25 cellular contexts compared by ENCODE assay signal in genomic region chr5:39114155-39114554, GRCh38. TPM values are rescaled to one million over a fixed set of nuclear protein-coding genes. Genes with fewer than 3 reads are reported as not detected.
DNase-seq lines count a peak whose midpoint lies in the region; ATAC-seq, FAIRE-seq and TF ChIP-seq lines count a peak whose summit lies in the region.
"Had no signal": no experiment of that assay in that cellular context is flagged by ENCODE, and none has a peak within 500 bp of the region (broad histone marks: within the 10 kb centered on the region; RNA-seq: fewer than 3 reads in every experiment).

No MANE protein-coding gene starts in this region.

- H3K9me2 ChIP-seq in PC-9 (ENCODE audit: insufficient read depth): 0 out of 2 replicates have a peak, but pooled peaks cover 6% of the 10 kb centered on the region

- no peak overlapping the region for H3K27ac ChIP-seq in smooth muscle cell (ENCODE audit: low read depth)
- H3K27ac ChIP-seq in PC-9: no peak overlapping the region
- H3K27ac ChIP-seq: GM23248, KMS-11, RWPE1 had no signal

- TF ChIP-seq CTCF in smooth muscle cell (IDR thresholded peaks at IDR 0.05; ENCODE audit: borderline replicate concordance, insufficient read depth, poor library complexity, severe bottlenecking): no peak
- TF ChIP-seq CTCF in PC-9 (conservative IDR thresholded peaks at IDR 0.05): no peak

- no peak for ATAC-seq in activated naive CD4-positive, alpha-beta T cell treated with anti-CD3 and anti-CD28 coated beads, Interleukin-2, amount 50 U/mL, for 72 hours
- no peak for ATAC-seq in central memory CD8-positive, alpha-beta T cell (replicated peaks; ENCODE audit: extremely low read depth, poor library complexity, severe bottlenecking)
- ATAC-seq in stimulated activated effector memory CD8-positive, alpha-beta T cell treated with anti-CD3 and anti-CD28 coated beads, Interleukin-12 subunit alpha, Interleukin-12 subunit beta, amount 100 ng/mL, for 72 hours: no peak
- ATAC-seq: GM12878, Panc1 had no signal

- no peaks in the 10 kb centered on the region for H3K9me3 Mint-ChIP-seq in activated naive CD4-positive, alpha-beta T cell treated with anti-CD3 and anti-CD28 coated beads for 36 hours
- H3K9me3 Mint-ChIP-seq in activated naive CD4-positive, alpha-beta T cell treated with anti-CD3 and anti-CD28 coated beads, Interleukin-2, amount 50 U/mL, for 72 hours: no peaks in the 10 kb centered on the region
- no peaks in the 10 kb centered on the region for H3K9me3 Mint-ChIP-seq in central memory CD8-positive, alpha-beta T cell
- H3K9me3 Mint-ChIP-seq in stimulated activated effector memory CD8-positive, alpha-beta T cell treated with anti-CD3 and anti-CD28 coated beads, Interleukin-12 subunit alpha, Interleukin-12 subunit beta, amount 100 ng/mL, for 72 hours: no peaks in the 10 kb centered on the region
- H3K9me3 Mint-ChIP-seq: CD8-positive, alpha-beta memory T cell had no signal

- no peaks in the 10 kb centered on the region for H3K36me3 ChIP-seq in smooth muscle cell (ENCODE audit: low read depth)
- no peaks in the 10 kb centered on the region for H3K36me3 ChIP-seq in PC-9 (ENCODE audit: low read depth)

- DNase-seq in activated naive CD4-positive, alpha-beta T cell treated with anti-CD3 and anti-CD28 coated beads for 36 hours: no peak
- DNase-seq in activated naive CD4-positive, alpha-beta T cell treated with anti-CD3 and anti-CD28 coated beads, Interleukin-2, amount 50 U/mL, for 72 hours (ENCODE audit: low spot score in 2 of 2): no peak
- DNase-seq in HTR-8/SVneo (ENCODE audit: insufficient read length, low spot score) (no peak), smooth muscle cell (lab: John Stamatoyannopoulos, UW; ENCODE audit: unreplicated experiment) (no peak), PC-9 (no peak)
- DNase-seq in central memory CD8-positive, alpha-beta T cell (ENCODE audit: low spot score in 2 of 2): no peak
- DNase-seq in stimulated activated effector memory CD8-positive, alpha-beta T cell treated with anti-CD3 and anti-CD28 coated beads, Interleukin-12 subunit alpha, Interleukin-12 subunit beta, amount 100 ng/mL, for 72 hours (ENCODE audit: low spot score in 2 of 2): no peak
- DNase-seq: C1 segment of cervical spinal cord; CD8-positive, alpha-beta memory T cell; DMS 273 treated with DMSO at 0.1 percent for 48 hours; DMS79; EL; GDM1; GM23248; H7; IMR-90; MM.1S; NCI-H2081; NCI-H2227 treated with DMSO at 0.1 percent for 48 hours; NCI-H526 treated with DMSO at 0.1 percent for 48 hours; SHP77 had no signal

- 93% methylated on average over 4 of the region's 4 CpGs for WGBS in smooth muscle cell (ENCODE audit: low lambda C conversion rate)

- POLR2A ChIA-PET in PC-9 (lab: Charles Lee; ENCODE audit: unreplicated experiment): interaction anchor here (0.7 kb wide), 1 partner anchor 350 kb away, joined by 5 read pairs; no protein-coding TSS in a partner anchor

- H3K36me3 Mint-ChIP-seq in activated naive CD4-positive, alpha-beta T cell treated with anti-CD3 and anti-CD28 coated beads for 36 hours (ENCODE audit: low read depth): peaks cover 34% of the 10 kb centered on the region
- peaks cover 12 to 39% of the 10 kb centered on the region in 2 donors for H3K36me3 Mint-ChIP-seq in activated naive CD4-positive, alpha-beta T cell treated with anti-CD3 and anti-CD28 coated beads, Interleukin-2, amount 50 U/mL, for 72 hours
- peaks cover 77% of the 10 kb centered on the region for H3K36me3 Mint-ChIP-seq in central memory CD8-positive, alpha-beta T cell (ENCODE audit: insufficient read depth)
- peaks cover 86% of the 10 kb centered on the region for H3K36me3 Mint-ChIP-seq in stimulated activated effector memory CD8-positive, alpha-beta T cell treated with anti-CD3 and anti-CD28 coated beads, Interleukin-12 subunit alpha, Interleukin-12 subunit beta, amount 100 ng/mL, for 72 hours

- H3K27ac Mint-ChIP-seq in activated naive CD4-positive, alpha-beta T cell treated with anti-CD3 and anti-CD28 coated beads for 36 hours: peak overlapping the region; percentile 28
- H3K27ac Mint-ChIP-seq in activated naive CD4-positive, alpha-beta T cell treated with anti-CD3 and anti-CD28 coated beads, Interleukin-2, amount 50 U/mL, for 72 hours: no peak overlapping the region
- H3K27ac Mint-ChIP-seq in central memory CD8-positive, alpha-beta T cell (ENCODE audit: low read depth): peak overlapping the region; percentile 50
- H3K27ac Mint-ChIP-seq in stimulated activated effector memory CD8-positive, alpha-beta T cell treated with anti-CD3 and anti-CD28 coated beads, Interleukin-12 subunit alpha, Interleukin-12 subunit beta, amount 100 ng/mL, for 72 hours: peak overlapping the region; percentile 83

- H3K4me3 ChIP-seq in smooth muscle cell: no peak overlapping the region
- H3K4me3 ChIP-seq in PC-9: no peak overlapping the region
- H3K4me3 ChIP-seq: GM12878, GM23248 had no signal

- H3K27me3 ChIP-seq in smooth muscle cell (ENCODE audit: low read depth) (peaks cover 6% of the 10 kb centered on the region), PC-9 (ENCODE audit: insufficient read depth, low read depth) (no peaks in the 10 kb centered on the region)

- H3K4me3 Mint-ChIP-seq in activated naive CD4-positive, alpha-beta T cell treated with anti-CD3 and anti-CD28 coated beads for 36 hours: no peak overlapping the region
- H3K4me3 Mint-ChIP-seq in central memory CD8-positive, alpha-beta T cell: no peak overlapping the region
- H3K4me3 Mint-ChIP-seq in stimulated activated effector memory CD8-positive, alpha-beta T cell treated with anti-CD3 and anti-CD28 coated beads, Interleukin-12 subunit alpha, Interleukin-12 subunit beta, amount 100 ng/mL, for 72 hours: no peak overlapping the region
- H3K4me3 Mint-ChIP-seq: CD8-positive, alpha-beta memory T cell had no signal

- H3K4me1 Mint-ChIP-seq in activated naive CD4-positive, alpha-beta T cell treated with anti-CD3 and anti-CD28 coated beads for 36 hours (ENCODE audit: low read depth): peaks cover 34% of the 10 kb centered on the region
- H3K4me1 Mint-ChIP-seq in central memory CD8-positive, alpha-beta T cell: peaks cover 22% of the 10 kb centered on the region
- H3K4me1 Mint-ChIP-seq in stimulated activated effector memory CD8-positive, alpha-beta T cell treated with anti-CD3 and anti-CD28 coated beads, Interleukin-12 subunit alpha, Interleukin-12 subunit beta, amount 100 ng/mL, for 72 hours: peaks cover 22% of the 10 kb centered on the region

- no peaks in the 10 kb centered on the region for H3K27me3 Mint-ChIP-seq in activated naive CD4-positive, alpha-beta T cell treated with anti-CD3 and anti-CD28 coated beads for 36 hours (ENCODE audit: low read depth)
- no peaks in the 10 kb centered on the region for H3K27me3 Mint-ChIP-seq in central memory CD8-positive, alpha-beta T cell
- H3K27me3 Mint-ChIP-seq: CD8-positive, alpha-beta memory T cell had no signal

- no peaks in the 10 kb centered on the region for H3K9me3 ChIP-seq in smooth muscle cell (replicated peaks; ENCODE audit: low read depth)
- H3K9me3 ChIP-seq in PC-9 (ENCODE audit: insufficient read depth, low read depth): 0 out of 2 replicates have a peak, but pooled peaks cover 2% of the 10 kb centered on the region

- intact Hi-C loops in activated naive CD4-positive, alpha-beta T cell treated with anti-CD3 and anti-CD28 coated beads for 36 hours (cut with micrococcal nuclease): no loop called here
- intact Hi-C loops in PC-9 (cut with micrococcal nuclease; ENCODE audit: unreplicated experiment): loop anchor here (2.0 kb wide), 1 partner anchor 25 kb away; no protein-coding TSS in a partner anchor

- CTCF ChIA-PET in activated naive CD4-positive, alpha-beta T cell treated with anti-CD3 and anti-CD28 coated beads for 36 hours (lab: Charles Lee): interaction anchor here (1.3 kb wide), 1 partner anchor 103 kb away, joined by 3 read pairs; no protein-coding TSS in a partner anchor
- CTCF ChIA-PET in PC-9 (lab: Charles Lee): interaction anchor here (0.6 kb wide), 1 partner anchor 99 kb away, joined by 4 read pairs; no protein-coding TSS in a partner anchor

- no peak overlapping the region for H2AFZ ChIP-seq in smooth muscle cell (ENCODE audit: low read depth)
- no peak overlapping the region for H2AFZ ChIP-seq in PC-9
- H2AFZ ChIP-seq: GM23248 had no signal

- BruUV-seq in PC-9 (replicated peaks; lab: Mats Ljungman, UMichigan): no TSS peak

- no peak overlapping the region for H3K9ac ChIP-seq in smooth muscle cell (ENCODE audit: low read depth)
- H3K9ac ChIP-seq: GM23248, KMS-11 had no signal

- FAIRE-seq in HTR-8/SVneo (lab: Jason Lieb, UNC): peak; percentile 31
- FAIRE-seq: GM12878 had no signal

- H4K20me1 ChIP-seq in smooth muscle cell (ENCODE audit: low read depth): no peaks in the 10 kb centered on the region
- no peaks in the 10 kb centered on the region for H4K20me1 ChIP-seq in PC-9 (ENCODE audit: insufficient read depth)

- H3K4me2 ChIP-seq in smooth muscle cell (no peak overlapping the region), PC-9 (no peak overlapping the region)
- H3K4me2 ChIP-seq: KMS-11 had no signal

- H3K79me2 ChIP-seq in smooth muscle cell (ENCODE audit: low read depth) (no peaks in the 10 kb centered on the region), PC-9 (ENCODE audit: low read depth) (no peaks in the 10 kb centered on the region)

- H3F3A ChIP-seq in smooth muscle cell (ENCODE audit: low read depth): no peaks in the 10 kb centered on the region
- H3F3A ChIP-seq in PC-9 (ENCODE audit: insufficient read depth, low read depth): 0 out of 2 replicates have a peak, but pooled peaks cover 3% of the 10 kb centered on the region

- H3K4me1 ChIP-seq in smooth muscle cell (ENCODE audit: low read depth): no peaks in the 10 kb centered on the region
- 0 out of 2 replicates have a peak, but pooled peaks cover 16% of the 10 kb centered on the region for H3K4me1 ChIP-seq in PC-9 (replicated peaks; ENCODE audit: insufficient read depth)

RNA-seq across cellular contexts. Expression of gene RICTOR, which starts 40.0 kb away (rescaled TPM):
- 10 to 100 TPM; 25.0 to 26.1 TPM for total RNA-seq in activated naive CD4-positive, alpha-beta T cell treated with anti-CD3 and anti-CD28 coated beads for 36 hours
- total RNA-seq in activated naive CD4-positive, alpha-beta T cell treated with anti-CD3 and anti-CD28 coated beads, Interleukin-2, amount 50 U/mL, for 72 hours: 10 to 100 TPM; 32.8 to 50.2 TPM
- 30.2 and 33.4 TPM in 2 replicates for total RNA-seq in smooth muscle cell
- polyA plus RNA-seq in smooth muscle cell: 3.6 and 6.6 TPM in 2 replicates
- 103 and 121 TPM in 2 replicates for total RNA-seq in PC-9 (2021)

Comparison
In these comparisons a context has a peak if more than half of its experiments do, and no peak if none do; other contexts are left out.
1. H3K27ac Mint-ChIP-seq: peak in activated naive CD4-positive, alpha-beta T cell treated with anti-CD3 and anti-CD28 coated beads for 36 hours (single experiment), central memory CD8-positive, alpha-beta T cell (single experiment) and stimulated activated effector memory CD8-positive, alpha-beta T cell treated with anti-CD3 and anti-CD28 coated beads, Interleukin-12 subunit alpha, Interleukin-12 subunit beta, amount 100 ng/mL, for 72 hours (single experiment); none in activated naive CD4-positive, alpha-beta T cell treated with anti-CD3 and anti-CD28 coated beads, Interleukin-2, amount 50 U/mL, for 72 hours (0 of 2).